ENCODE assay signal across 4 cellular contexts in genomic region chr16:75209514-75209913, GRCh38. TPM values are rescaled to one million over a fixed set of nuclear protein-coding genes. Genes with fewer than 3 reads are reported as not detected.
"Had no signal": no experiment of that assay in that cellular context is flagged by ENCODE, and none has a peak within 500 bp of the region (broad histone marks: within the 10 kb centered on the region; RNA-seq: fewer than 3 reads in every experiment).

No MANE protein-coding gene starts in this region.

RNA-seq across cellular contexts. Expression of gene CTRB2, which starts 2.6 kb away (rescaled TPM):
- total RNA-seq: LHCN-M2, M059J, MCF 10A, NCI-H460 had no signal

RNA-seq across cellular contexts. Expression of gene CTRB1, which starts 9.3 kb away (rescaled TPM):
- total RNA-seq: LHCN-M2, M059J, MCF 10A, NCI-H460 had no signal
